Comparison of ENCODE assay signal across 19 cellular contexts in genomic region chr13:113369881-113370280, GRCh38.
"Had no signal": no experiment of that assay in that cellular context is flagged by ENCODE, and none has a peak within 500 bp of the region (broad histone marks: within the 10 kb centered on the region; RNA-seq: fewer than 3 reads in every experiment).

No MANE protein-coding gene starts in this region.

- ATAC-seq: gastroesophageal sphincter, left colon had no signal

- H3K9me3 ChIP-seq: esophagus muscularis mucosa, gastroesophageal sphincter, suprapubic skin, thyroid gland, upper lobe of left lung, uterus had no signal

- H3K4me1 Mint-ChIP-seq: memory B cell, naive B cell, nephron had no signal

- H3K36me3 ChIP-seq: esophagus muscularis mucosa, gastroesophageal sphincter, suprapubic skin, thyroid gland, upper lobe of left lung, uterus had no signal

- H3K27me3 ChIP-seq: thyroid gland, uterus had no signal

- H3K27ac Mint-ChIP-seq: memory B cell, naive B cell, nephron had no signal

- H3K4me3 ChIP-seq: dorsolateral prefrontal cortex, esophagus muscularis mucosa, gastroesophageal sphincter, suprapubic skin, thyroid gland, upper lobe of left lung, uterus had no signal

- DNase-seq: central memory CD4-positive, alpha-beta T cell; cortex of kidney; effector memory CD4-positive, alpha-beta T cell; glutamatergic neuron; naive B cell; small intestine; stimulated activated CD4-positive, alpha-beta T cell treated with anti-CD3 and anti-CD28 coated beads, Interleukin-12 subunit alpha, Interleukin-12 subunit beta, amount 100 ng/mL, for 4 hours; stimulated activated naive CD4-positive, alpha-beta T cell; thyroid gland; uterus had no signal

- H3K9me3 Mint-ChIP-seq: memory B cell, naive B cell, nephron had no signal

- H3K4me3 Mint-ChIP-seq: memory B cell, naive B cell, nephron had no signal

- H3K36me3 Mint-ChIP-seq: naive B cell had no signal

- H3K27ac ChIP-seq: dorsolateral prefrontal cortex, epithelial cell of prostate, esophagus muscularis mucosa, gastroesophageal sphincter, suprapubic skin, thyroid gland, upper lobe of left lung, uterus had no signal
